Comparison of ENCODE assay signal across 33 cellular contexts in genomic region chr20:49523767-49524360, GRCh38. TPM values are rescaled to one million over a fixed set of nuclear protein-coding genes. Genes with fewer than 3 reads are reported as not detected.
"Had no signal": no experiment of that assay in that cellular context is flagged by ENCODE, and none has a peak within 500 bp of the region (broad histone marks: within the 10 kb centered on the region; RNA-seq: fewer than 3 reads in every experiment).

No MANE protein-coding gene starts in this region.

- H3K4me3 ChIP-seq: adrenal gland, ascending aorta, breast epithelium, cardiac muscle cell, coronary artery, esophagus squamous epithelium, gastroesophageal sphincter had no signal

- DNase-seq: activated CD4-positive, alpha-beta memory T cell treated with anti-CD3 and anti-CD28 coated beads for 36 hours; activated CD4-positive, alpha-beta T cell treated with anti-CD3 and anti-CD28 coated beads for 36 hours; activated CD4-positive, alpha-beta T cell treated with anti-CD3 and anti-CD28 coated beads, Interleukin-2, amount 10 ng/mL, durations not matched to agents 24 days and 14 days; activated CD4-positive, CD25-positive, alpha-beta regulatory T cell; activated CD4-positive, CD25-positive, alpha-beta regulatory T cell treated with anti-CD3 and anti-CD28 coated beads, Interleukin-2, amount 50 U/mL, for 72 hours; activated CD8-positive, alpha-beta memory T cell treated with anti-CD3 and anti-CD28 coated beads, Interleukin-2, amount 10 ng/mL, durations not matched to agents 7 days and 5 days; activated CD8-positive, alpha-beta memory T cell treated with anti-CD3 and anti-CD28 coated beads, Interleukin-2, amount 50 U/mL, for 4 hours; activated CD8-positive, alpha-beta T cell treated with anti-CD3 and anti-CD28 coated beads, Interleukin-2, amount 10 ng/mL, durations not matched to agents 7 days and 5 days; activated naive CD4-positive, alpha-beta T cell treated with anti-CD3 and anti-CD28 coated beads for 36 hours; activated naive CD8-positive, alpha-beta T cell treated with anti-CD3 and anti-CD28 coated beads for 36 hours; activated naive CD8-positive, alpha-beta T cell treated with anti-CD3 and anti-CD28 coated beads, Interleukin-2, amount 50 U/mL, for 24 hours; activated T-cell treated with anti-CD3 and anti-CD28 coated beads, Interleukin-2, amount 50 U/mL, for 1 hour; activated T-cell treated with anti-CD3 and anti-CD28 coated beads, Interleukin-2, amount 50 U/mL, for 48 hours; adrenal gland; amygdala; central memory CD4-positive, alpha-beta T cell; cerebellar nuclear complex; effector CD4-positive, alpha-beta T cell; effector memory CD8-positive, alpha-beta T cell; erythroblast; esophagus squamous epithelium; foreskin melanocyte; T-helper 1 cell; T-helper 17 cell; T1000 had no signal

- H3K27me3 ChIP-seq: adrenal gland, ascending aorta, breast epithelium, cardiac muscle cell, esophagus squamous epithelium, gastroesophageal sphincter had no signal

- H3K9me3 ChIP-seq: adrenal gland, ascending aorta, breast epithelium, esophagus squamous epithelium, gastroesophageal sphincter had no signal

- ATAC-seq: activated CD4-positive, alpha-beta T cell treated with anti-CD3 and anti-CD28 coated beads for 36 hours; activated CD8-positive, alpha-beta memory T cell treated with anti-CD3 and anti-CD28 coated beads, Interleukin-2, amount 10 ng/mL, durations not matched to agents 7 days and 5 days; activated CD8-positive, alpha-beta T cell treated with anti-CD3 and anti-CD28 coated beads, Interleukin-2, amount 10 ng/mL, durations not matched to agents 7 days and 5 days; activated naive CD8-positive, alpha-beta T cell treated with anti-CD3 and anti-CD28 coated beads, Interleukin-2, amount 50 U/mL, for 24 hours; effector memory CD8-positive, alpha-beta T cell; gastroesophageal sphincter; T-helper 17 cell had no signal

- H3K36me3 ChIP-seq: adrenal gland, breast epithelium, cardiac muscle cell, esophagus squamous epithelium had no signal

- H3K27ac ChIP-seq: adrenal gland, breast epithelium, cardiac muscle cell, esophagus squamous epithelium, gastroesophageal sphincter had no signal

- H3K4me1 ChIP-seq: adrenal gland, breast epithelium, esophagus squamous epithelium, gastroesophageal sphincter had no signal

RNA-seq across cellular contexts. Expression of gene KCNB1, which starts 41.4 kb away (rescaled TPM):
- total RNA-seq: activated CD4-positive, alpha-beta memory T cell treated with anti-CD3 and anti-CD28 coated beads for 36 hours; activated CD4-positive, alpha-beta T cell treated with anti-CD3 and anti-CD28 coated beads for 36 hours; activated CD8-positive, alpha-beta memory T cell treated with anti-CD3 and anti-CD28 coated beads for 36 hours; activated CD8-positive, alpha-beta T cell treated with anti-CD3 and anti-CD28 coated beads, Interleukin-2, amount 10 ng/mL, durations not matched to agents 7 days and 5 days; activated naive CD4-positive, alpha-beta T cell treated with anti-CD3 and anti-CD28 coated beads for 36 hours; activated naive CD8-positive, alpha-beta T cell treated with anti-CD3 and anti-CD28 coated beads for 36 hours; ascending aorta; fibroblast of villous mesenchyme; glomerular endothelial cell had no signal

RNA-seq across cellular contexts. Expression of gene PTGIS, which starts 44.1 kb away (rescaled TPM):
- total RNA-seq: activated naive CD4-positive, alpha-beta T cell treated with anti-CD3 and anti-CD28 coated beads for 36 hours; T-helper 17 cell had no signal
